ENCODE assay signal across 19 cellular contexts in genomic region chr10:67609996-67610793, GRCh38.
A peak's percentile ranks its signal among the peaks of the same experiment; 100 is the strongest.
DNase-seq lines count a peak whose midpoint lies in the region; ATAC-seq and TF ChIP-seq lines count a peak whose summit lies in the region.
"Had no signal": no experiment of that assay in that cellular context is flagged by ENCODE, and none has a peak within 500 bp of the region (broad histone marks: within the 10 kb centered on the region; RNA-seq: fewer than 3 reads in every experiment).

No MANE protein-coding gene starts in this region.

- H3K9me3 Mint-ChIP-seq in GM23338 (peaks cover 14% of the 10 kb centered on the region), WTC11 (peaks cover 14% of the 10 kb centered on the region), osteocyte (ENCODE audit: unreplicated experiment) (peaks cover 4% of the 10 kb centered on the region)
- H3K9me3 Mint-ChIP-seq: activated CD4-positive, alpha-beta T cell treated with anti-CD3 and anti-CD28 coated beads, Interleukin-2, amount 10 ng/mL, durations not matched to agents 7 days and 5 days; activated naive CD4-positive, alpha-beta T cell treated with anti-CD3 and anti-CD28 coated beads, Interleukin-2, amount 10 ng/mL, durations not matched to agents 7 days and 5 days had no signal

- H3K36me3 Mint-ChIP-seq in GM23338 (ENCODE audit: low read depth) (peaks cover 4% of the 10 kb centered on the region; the same call in 2 of the 3 replicates), WTC11 (no peaks in the 10 kb centered on the region), osteocyte (ENCODE audit: unreplicated experiment) (no peaks in the 10 kb centered on the region)

- POLR2A ChIA-PET in WTC11 (lab: Charles Lee): no interaction called here

- H3K36me3 ChIP-seq in GM23338 (ENCODE audit: insufficient read depth): no peaks in the 10 kb centered on the region; the same call in 1 of the 2 replicates
- H3K36me3 ChIP-seq: brain microvascular endothelial cell, pancreas had no signal

- no peak overlapping the region for H3K4me3 ChIP-seq in GM23338
- H3K4me3 ChIP-seq in fibroblast of pulmonary artery (replicated peaks; ENCODE audit: low read depth, low read length): no peak overlapping the region
- H3K4me3 ChIP-seq: pancreas, SK-N-MC had no signal

- H3K4me1 ChIP-seq in GM23338 (ENCODE audit: insufficient read depth): peaks cover 11% of the 10 kb centered on the region; the same call in 1 of the 2 replicates
- H3K4me1 ChIP-seq: pancreas had no signal

- no peaks in the 10 kb centered on the region; the same call in 1 of the 2 replicates for H3K9me2 ChIP-seq in GM23338 (ENCODE audit: insufficient read depth)

- no peaks in the 10 kb centered on the region for H3K79me2 ChIP-seq in GM23338 (replicated peaks; ENCODE audit: insufficient read depth)

- peaks cover 22% of the 10 kb centered on the region for H3K4me1 Mint-ChIP-seq in GM23338
- H3K4me1 Mint-ChIP-seq in WTC11: peaks cover 27% of the 10 kb centered on the region
- peaks cover 51% of the 10 kb centered on the region for H3K4me1 Mint-ChIP-seq in osteocyte (ENCODE audit: unreplicated experiment)

- no peak overlapping the region for H2AFZ ChIP-seq in GM23338

- peak overlapping the region; percentile 54; the same call in 1 of the 2 replicates for H3K27ac Mint-ChIP-seq in GM23338
- peak overlapping the region; percentile 54; the same call in 1 of the 2 replicates for H3K27ac Mint-ChIP-seq in WTC11
- H3K27ac Mint-ChIP-seq in osteocyte (ENCODE audit: unreplicated experiment): peak overlapping the region; percentile 29
- H3K27ac Mint-ChIP-seq: activated CD4-positive, alpha-beta T cell treated with anti-CD3 and anti-CD28 coated beads, Interleukin-2, amount 10 ng/mL, durations not matched to agents 7 days and 5 days; activated naive CD4-positive, alpha-beta T cell treated with anti-CD3 and anti-CD28 coated beads, Interleukin-2, amount 10 ng/mL, durations not matched to agents 7 days and 5 days had no signal

- DNase-seq in GM23338 (ENCODE audit: low spot score) (peak; percentile 57), WTC11 (ENCODE audit: low spot score) (no peak), fibroblast of pulmonary artery (ENCODE audit: low read depth) (peak; percentile 53), osteocyte (ENCODE audit: extremely low spot score, unreplicated experiment) (no peak), glomerular visceral epithelial cell (ENCODE audit: extremely low spot score) (no peak), A172 (ENCODE audit: low spot score) (no peak), GF-D8 (lab: John Stamatoyannopoulos, UW) (no peak)
- DNase-seq: activated CD4-positive, alpha-beta T cell treated with anti-CD3 and anti-CD28 coated beads, Interleukin-2, amount 10 ng/mL, durations not matched to agents 7 days and 5 days; activated naive CD4-positive, alpha-beta T cell treated with anti-CD3 and anti-CD28 coated beads, Interleukin-2, amount 10 ng/mL, durations not matched to agents 7 days and 5 days; brain microvascular endothelial cell; NCI-H1436; NCI-H774; pancreas; stimulated activated CD4-positive, alpha-beta T cell treated with anti-CD3 and anti-CD28 coated beads, Interleukin-4, amount 100 ng/mL, for 1 hour; substantia nigra had no signal

- H3K27me3 ChIP-seq in GM23338 (ENCODE audit: insufficient read depth): no peaks in the 10 kb centered on the region
- H3K27me3 ChIP-seq: brain microvascular endothelial cell, pancreas had no signal

- peak overlapping the region; percentile 8; the same call in 1 of the 2 replicates for H3K27ac ChIP-seq in GM23338 (ENCODE audit: low read depth)
- H3K27ac ChIP-seq: brain microvascular endothelial cell, pancreas, SK-N-MC had no signal

- CTCF ChIA-PET in WTC11 (lab: Charles Lee): no interaction called here

- H3K4me3 Mint-ChIP-seq in GM23338: no peak overlapping the region
- H3K4me3 Mint-ChIP-seq in WTC11: no peak overlapping the region
- H3K4me3 Mint-ChIP-seq in osteocyte (ENCODE audit: unreplicated experiment): no peak overlapping the region
- H3K4me3 Mint-ChIP-seq: activated CD4-positive, alpha-beta T cell treated with anti-CD3 and anti-CD28 coated beads, Interleukin-2, amount 10 ng/mL, durations not matched to agents 7 days and 5 days; activated naive CD4-positive, alpha-beta T cell treated with anti-CD3 and anti-CD28 coated beads, Interleukin-2, amount 10 ng/mL, durations not matched to agents 7 days and 5 days had no signal

- no peaks in the 10 kb centered on the region for H3F3A ChIP-seq in GM23338 (replicated peaks; ENCODE audit: low read depth)

- H3K4me2 ChIP-seq in GM23338: no peak overlapping the region

- TF ChIP-seq CTCF in GM23338 (conservative IDR thresholded peaks at IDR 0.05; ENCODE audit: low read depth in 2 of 2): peak; percentile 18 to 20; a peak in 1 of 4 replicates
- no peak for TF ChIP-seq CTCF in WTC11 (IDR thresholded peaks at IDR 0.05)
- TF ChIP-seq CTCF in fibroblast of pulmonary artery (IDR thresholded peaks at IDR 0.05; ENCODE audit: low read length, missing control alignments): no peak
- TF ChIP-seq CTCF in osteocyte (IDR thresholded peaks at IDR 0.05): no peak

- peaks cover 6% of the 10 kb centered on the region for H3K27me3 Mint-ChIP-seq in GM23338 (ENCODE audit: insufficient read depth, low read depth, poor library complexity)
- no peaks in the 10 kb centered on the region for H3K27me3 Mint-ChIP-seq in WTC11 (ENCODE audit: low read depth)
- H3K27me3 Mint-ChIP-seq in osteocyte (ENCODE audit: unreplicated experiment): no peaks in the 10 kb centered on the region

- no peaks in the 10 kb centered on the region for H4K20me1 ChIP-seq in GM23338 (replicated peaks; ENCODE audit: insufficient read depth)

- peak; percentile 67 for ATAC-seq in GM23338
- peak; percentile 65 for ATAC-seq in WTC11
- ATAC-seq in GM18868 (IDR thresholded peaks at IDR 0.05; ENCODE audit: unreplicated experiment): no peak
- ATAC-seq: left lobe of liver, Panc1, pancreas had no signal

TF ChIP-seq in GM23338, 12 proteins besides CTCF, POLR2A, EP300 and RAD21:
- TF ChIP-seq NANOG (IDR thresholded peaks at IDR 0.05; ENCODE audit: borderline replicate concordance) (peak; percentile 55; the same call in 1 of the 2 replicates), EZH2phosphoT487 (IDR thresholded peaks at IDR 0.05; ENCODE audit: unreplicated experiment) (no peak)

TF ChIP-seq in WTC11, 78 proteins besides CTCF, POLR2A, EP300 and RAD21:
- no peak for TF ChIP-seq STAT6 (CRISPR knock-in tag; conservative IDR thresholded peaks at IDR 0.05; ENCODE audit: low read depth)
- no peak for TF ChIP-seq ZNF317 (CRISPR knock-in tag; IDR thresholded peaks at IDR 0.05; ENCODE audit: borderline replicate concordance, low read depth)
- TF ChIP-seq GTF2I (CRISPR knock-in tag; conservative IDR thresholded peaks at IDR 0.05): no peak

Comparison
In these comparisons a context has a peak if more than half of its experiments do, and no peak if none do; other contexts are left out.
1. DNase-seq: peak in GM23338 (single experiment) and fibroblast of pulmonary artery (single experiment); none in WTC11 (single experiment), osteocyte (single experiment), glomerular visceral epithelial cell (single experiment), A172 (single experiment) and GF-D8 (single experiment).
2. CTCF ChIP-seq: peak in GM23338 (2 of 2); none in WTC11 (single experiment), fibroblast of pulmonary artery (single experiment) and osteocyte (single experiment).
3. Peak in every context shown above with its lines, with median percentiles within 50 percentile points of each other: H3K27ac Mint-ChIP-seq.